3 cellular contexts compared by ENCODE assay signal in the genomic region with DNA sequence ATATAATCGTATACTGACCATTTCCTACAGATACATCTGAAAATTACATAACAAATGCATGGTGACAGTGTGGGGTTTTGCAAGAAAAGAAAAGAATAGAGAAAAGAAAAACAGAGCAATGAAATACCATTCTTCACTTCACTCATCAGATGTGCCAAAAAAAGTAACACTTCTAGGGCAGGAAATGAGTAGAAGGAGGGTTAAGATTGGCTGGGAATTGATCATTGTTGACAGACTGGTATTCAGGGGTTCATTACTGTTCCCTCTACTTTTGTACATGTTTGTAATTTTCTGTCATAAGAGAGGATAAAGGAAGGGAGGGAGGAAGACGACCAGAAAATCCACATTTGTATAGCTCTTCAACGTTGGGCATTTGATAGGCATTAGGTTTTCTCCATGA.
TF ChIP-seq lines count a peak whose summit lies in the region.

No MANE protein-coding gene starts in this region.

TF ChIP-seq in SK-N-SH, 30 proteins besides CTCF, POLR2A, EP300 and RAD21:
- TF ChIP-seq, protein P1, sequence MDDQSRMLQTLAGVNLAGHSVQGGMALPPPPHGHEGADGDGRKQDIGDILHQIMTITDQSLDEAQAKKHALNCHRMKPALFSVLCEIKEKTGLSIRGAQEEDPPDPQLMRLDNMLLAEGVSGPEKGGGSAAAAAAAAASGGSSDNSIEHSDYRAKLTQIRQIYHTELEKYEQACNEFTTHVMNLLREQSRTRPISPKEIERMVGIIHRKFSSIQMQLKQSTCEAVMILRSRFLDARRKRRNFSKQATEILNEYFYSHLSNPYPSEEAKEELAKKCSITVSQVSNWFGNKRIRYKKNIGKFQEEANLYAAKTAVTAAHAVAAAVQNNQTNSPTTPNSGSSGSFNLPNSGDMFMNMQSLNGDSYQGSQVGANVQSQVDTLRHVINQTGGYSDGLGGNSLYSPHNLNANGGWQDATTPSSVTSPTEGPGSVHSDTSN (IDR thresholded peaks at IDR 0.05) = peak; percentile 14; the same call in 1 of the 2 replicates
- TF ChIP-seq FOSL2 (IDR thresholded peaks at IDR 0.05; ENCODE audit: borderline replicate concordance, low read depth) = no peak

TF ChIP-seq in SK-N-SH treated with all-trans-retinoic acid at 6 μM for 48 hours, 23 proteins besides CTCF, POLR2A, EP300 and RAD21:
- TF ChIP-seq CREB5 (CRISPR knock-in tag; IDR thresholded peaks at IDR 0.05; ENCODE audit: low read depth) (no peak), POU6F1 (CRISPR knock-in tag; IDR thresholded peaks at IDR 0.05; ENCODE audit: borderline replicate concordance, low read depth) (no peak), ARNTL (CRISPR knock-in tag; IDR thresholded peaks at IDR 0.05; ENCODE audit: borderline replicate concordance, low read depth) (no peak), ZFP30 (CRISPR knock-in tag; IDR thresholded peaks at IDR 0.05) (no peak), ESRRG (CRISPR knock-in tag; IDR thresholded peaks at IDR 0.05) (no peak), OSR1 (CRISPR knock-in tag; IDR thresholded peaks at IDR 0.05) (no peak)

TF ChIP-seq in GM12878, 131 proteins besides CTCF, POLR2A, EP300 and RAD21:
- TF ChIP-seq MEF2B (IDR thresholded peaks at IDR 0.05; ENCODE audit: partially characterized antibody, poor library complexity, severe bottlenecking) (peak; percentile 28), MEF2A (IDR thresholded peaks at IDR 0.05; ENCODE audit: insufficient read depth, low read depth, low read length) (0 out of 2 replicates have a peak, but pooled peaks have one; percentile 21), IKZF2 (IDR thresholded peaks at IDR 0.05) (no peak), KDM1A (IDR thresholded peaks at IDR 0.05; ENCODE audit: borderline replicate concordance) (no peak), NRF1 (conservative IDR thresholded peaks at IDR 0.05; ENCODE audit: low read depth, low read length) (no peak)
